19 cellular contexts compared by ENCODE assay signal in genomic region chr12:127277882-127278281, GRCh38.
DNase-seq lines count a peak whose midpoint lies in the region; ATAC-seq, FAIRE-seq and TF ChIP-seq lines count a peak whose summit lies in the region.
"Had no signal": no experiment of that assay in that cellular context is flagged by ENCODE, and none has a peak within 500 bp of the region (broad histone marks: within the 10 kb centered on the region; RNA-seq: fewer than 3 reads in every experiment).

No MANE protein-coding gene starts in this region.

- no peak overlapping the region for H3K27ac Mint-ChIP-seq in activated naive CD8-positive, alpha-beta T cell treated with anti-CD3 and anti-CD28 coated beads for 36 hours

- DNase-seq in GM12878 (ENCODE audit: low read depth, low spot score) = peak; percentile 9
- no peak for DNase-seq in NCI-H2227 (lab: John Stamatoyannopoulos, UW; ENCODE audit: unreplicated experiment)
- no peak for DNase-seq in heart right ventricle
- DNase-seq in activated naive CD8-positive, alpha-beta T cell treated with anti-CD3 and anti-CD28 coated beads for 36 hours = no peak
- DNase-seq: activated CD4-positive, CD25-positive, alpha-beta regulatory T cell treated with anti-CD3 and anti-CD28 coated beads, Interleukin-2, amount 50 U/mL, for 72 hours; activated naive CD4-positive, alpha-beta T cell treated with Interleukin-2 at 50 U/mL for 16 hours; COR-L47; cortex of kidney; GOT3; NCI-H1436; NCI-H226; sigmoid colon; SJCRH30; testis had no signal

- H3K27me3 Mint-ChIP-seq in activated naive CD8-positive, alpha-beta T cell treated with anti-CD3 and anti-CD28 coated beads for 36 hours = peaks cover 40% of the 10 kb centered on the region

- no peak for TF ChIP-seq RAD21 in GM12878 (IDR thresholded peaks at IDR 0.05; ENCODE audit: insufficient read depth, low read depth, low read length)

- no peaks in the 10 kb centered on the region for H3K79me2 ChIP-seq in GM12878 (ENCODE audit: control insufficient read depth, insufficient read depth, low read length)

- H3K36me3 ChIP-seq in GM12878 (ENCODE audit: control insufficient read depth in 2 of 2, insufficient read depth in 2 of 2, low read length in 1 of 2) = no peaks in the 10 kb centered on the region
- no peaks in the 10 kb centered on the region for H3K36me3 ChIP-seq in heart right ventricle
- H3K36me3 ChIP-seq: gastroesophageal sphincter, sigmoid colon, SJCRH30 had no signal

- CTCF ChIA-PET in GM12878 (lab: Yijun Ruan, JAX) = no interaction called here

- H4K20me1 ChIP-seq in GM12878 (ENCODE audit: control insufficient read depth, insufficient read depth) = no peaks in the 10 kb centered on the region

- POLR2A ChIA-PET in GM12878 (lab: Charles Lee) = no interaction called here

- H3K9ac ChIP-seq in GM12878 (ENCODE audit: control insufficient read depth, insufficient read depth, low read length) = no peak overlapping the region

- peaks cover 5% of the 10 kb centered on the region for H3K4me1 Mint-ChIP-seq in activated naive CD8-positive, alpha-beta T cell treated with anti-CD3 and anti-CD28 coated beads for 36 hours

- H2AFZ ChIP-seq in GM12878 (ENCODE audit: control insufficient read depth, low read depth, low read length) = no peak overlapping the region

- H3K4me3 Mint-ChIP-seq in activated naive CD8-positive, alpha-beta T cell treated with anti-CD3 and anti-CD28 coated beads for 36 hours = no peak overlapping the region

- H3K27me3 ChIP-seq in GM12878 (replicated peaks in 1 of 2; ENCODE audit: control insufficient read depth in 2 of 2, insufficient read depth in 2 of 2, low read length in 1 of 2) (no peaks in the 10 kb centered on the region), heart right ventricle (peaks cover 0 to 60% (median 34%) of the 10 kb centered on the region in 7 donors)
- H3K27me3 ChIP-seq: SJCRH30, testis had no signal

- in situ Hi-C loops in GM12878 (cut with MboI) = no loop called here

- H3K4me2 ChIP-seq in GM12878 (ENCODE audit: control insufficient read depth, insufficient read depth) = no peak overlapping the region

- ATAC-seq in GM18867 (IDR thresholded peaks at IDR 0.05; ENCODE audit: unreplicated experiment) (peak; percentile 89), GM21529 (IDR thresholded peaks at IDR 0.05; ENCODE audit: unreplicated experiment) (peak; percentile 61), HG03135 (IDR thresholded peaks at IDR 0.05; ENCODE audit: unreplicated experiment) (peak; percentile 55), GM12878 (peak; percentile 31; the same call in 2 of the 3 replicates), HG02763 (IDR thresholded peaks at IDR 0.05; ENCODE audit: unreplicated experiment) (no peak), heart right ventricle (no peak)
- ATAC-seq: gastroesophageal sphincter had no signal

- no TSS peak for BruUV-seq in GM12878 (replicated peaks; lab: Mats Ljungman, UMichigan)

- H3K36me3 Mint-ChIP-seq in activated naive CD8-positive, alpha-beta T cell treated with anti-CD3 and anti-CD28 coated beads for 36 hours = no peaks in the 10 kb centered on the region

- TF ChIP-seq CTCF in GM12878 (IDR thresholded peaks at IDR 0.05 in 2 of 3, conservative IDR thresholded peaks at IDR 0.05 in 1 of 3; ENCODE audit: control insufficient read depth in 2 of 3, extremely low read depth in 1 of 3, insufficient read depth in 1 of 3, low read depth in 3 of 3, low read length in 3 of 3) = no peak
- no peak for TF ChIP-seq CTCF in heart right ventricle (IDR thresholded peaks at IDR 0.05)

- no peak for TF ChIP-seq EP300 in GM12878 (IDR thresholded peaks at IDR 0.05; ENCODE audit: borderline replicate concordance in 1 of 2, control insufficient read depth in 1 of 2, low read depth in 2 of 2, low read length in 2 of 2)

- H3K4me3 ChIP-seq in GM12878 (no peak overlapping the region), heart right ventricle (no peak overlapping the region)
- H3K4me3 ChIP-seq: gastroesophageal sphincter, sigmoid colon, SJCRH30, testis had no signal

- no peak for FAIRE-seq in GM12878 (lab: Jason Lieb, UNC)

- H3K9me3 ChIP-seq in GM12878 (replicated peaks; ENCODE audit: control insufficient read depth, insufficient read depth, low read length) (no peaks in the 10 kb centered on the region; the same call in none of the 3 replicates), heart right ventricle (no peaks in the 10 kb centered on the region)
- H3K9me3 ChIP-seq: gastroesophageal sphincter, sigmoid colon, SJCRH30, testis had no signal

- SMC1A ChIA-PET in GM12878 (lab: Charles Lee; ENCODE audit: uncharacterized antibody, unreplicated experiment) = no interaction called here

- intact Hi-C loops in GM12878 (cut with micrococcal nuclease; ENCODE audit: unreplicated experiment) = no loop called here
- intact Hi-C loops in heart right ventricle (cut with DNase I) = loop anchor here in 1 of 10 donors (2.0 kb wide), 1 partner anchor 57 kb away; no protein-coding TSS in a partner anchor

- no peak overlapping the region for H3K27ac ChIP-seq in GM12878 (ENCODE audit: control insufficient read depth, insufficient read depth)
- no peak overlapping the region for H3K27ac ChIP-seq in heart right ventricle
- H3K27ac ChIP-seq: gastroesophageal sphincter, sigmoid colon, SJCRH30, testis had no signal

- RAD21 ChIA-PET in GM12878 (lab: Charles Lee; ENCODE audit: unreplicated experiment) = interaction anchor here (0.6 kb wide), 1 partner anchor 653 kb away, joined by 3 read pairs; no protein-coding TSS in a partner anchor

- no peaks in the 10 kb centered on the region for H3K4me1 ChIP-seq in GM12878 (ENCODE audit: control insufficient read depth, insufficient read depth, low read length)
- no peaks in the 10 kb centered on the region for H3K4me1 ChIP-seq in heart right ventricle
- H3K4me1 ChIP-seq: SJCRH30, testis had no signal

- no peaks in the 10 kb centered on the region for H3K9me3 Mint-ChIP-seq in activated naive CD8-positive, alpha-beta T cell treated with anti-CD3 and anti-CD28 coated beads for 36 hours

- WGBS in GM12878 (ENCODE audit: insufficient coverage, insufficient replicate concordance, low lambda C conversion rate, missing lambda C conversion rate) = 16% methylated on average over 7 of the region's 7 CpGs
- 58 to 64% methylated on average over 7 of the region's 7 CpGs for WGBS in heart right ventricle, 2 donors

- no peak for TF ChIP-seq POLR2A in GM12878 (IDR thresholded peaks at IDR 0.05; ENCODE audit: low read depth, low read length)

TF ChIP-seq in GM12878, 131 proteins besides CTCF, POLR2A, EP300 and RAD21 (continues in another document):
- no peak for TF ChIP-seq JUNB (IDR thresholded peaks at IDR 0.05)
- no peak for TF ChIP-seq SMC3 (IDR thresholded peaks at IDR 0.05; ENCODE audit: borderline replicate concordance, low read length)
- TF ChIP-seq USF2 (IDR thresholded peaks at IDR 0.05; ENCODE audit: borderline replicate concordance, low read depth, low read length) = no peak
- TF ChIP-seq NBN (IDR thresholded peaks at IDR 0.05) = no peak
- 0 out of 4 replicates have a peak, but pooled peaks have one; percentile 17 to 38 for TF ChIP-seq BHLHE40 (IDR thresholded peaks at IDR 0.05; ENCODE audit: borderline replicate concordance in 1 of 2, low read depth in 2 of 2, low read length in 1 of 2)
- no peak for TF ChIP-seq ZNF592 (IDR thresholded peaks at IDR 0.05)
- TF ChIP-seq POU2F2 (IDR thresholded peaks at IDR 0.05; ENCODE audit: borderline replicate concordance, low read depth, low read length) = no peak
- TF ChIP-seq SMAD5 (IDR thresholded peaks at IDR 0.05; ENCODE audit: low read depth) = no peak

Comparison
In these comparisons a context has a peak if more than half of its experiments do, and no peak if none do; other contexts are left out.
1. ATAC-seq: peak in GM18867 (single experiment), GM21529 (single experiment), HG03135 (single experiment) and GM12878 (single experiment); none in HG02763 (single experiment) and heart right ventricle (0 of 8).